28 cellular contexts compared by ENCODE assay signal in genomic region chr10:91096263-91096662, GRCh38.
"Had no signal": no experiment of that assay in that cellular context is flagged by ENCODE, and none has a peak within 500 bp of the region (broad histone marks: within the 10 kb centered on the region; RNA-seq: fewer than 3 reads in every experiment).

No MANE protein-coding gene starts in this region.

- ATAC-seq: activated naive CD4-positive, alpha-beta T cell treated with anti-CD3 and anti-CD28 coated beads, Interleukin-2, amount 50 U/mL, for 72 hours; body of pancreas; effector memory CD8-positive, alpha-beta T cell; foreskin keratinocyte; gastrocnemius medialis; heart left ventricle had no signal

- H3K4me3 Mint-ChIP-seq: activated CD4-positive, alpha-beta T cell treated with anti-CD3 and anti-CD28 coated beads, Interleukin-2, amount 10 ng/mL, durations not matched to agents 7 days and 5 days; activated naive CD4-positive, alpha-beta T cell treated with anti-CD3 and anti-CD28 coated beads, Interleukin-2, amount 10 ng/mL, durations not matched to agents 7 days and 5 days; activated T-cell treated with anti-CD3 and anti-CD28 coated beads, Interleukin-2, amount 50 U/mL, for 24 hours; activated T-helper 1 cell treated with anti-CD3 and anti-CD28 coated beads, Interleukin-12 subunit alpha, Interleukin-12 subunit beta, Interleukin-2, Interleukin-4 antibody, amounts not matched to agents 30 ng/mL and 10 ng/mL and 1 ng/mL, durations not matched to agents 14 hours and 24 hours and 36 hours; effector memory CD8-positive, alpha-beta T cell had no signal

- H3K27me3 Mint-ChIP-seq: activated T-cell treated with anti-CD3 and anti-CD28 coated beads, Interleukin-2, amount 50 U/mL, for 24 hours had no signal

- DNase-seq: activated CD4-positive, alpha-beta T cell treated with anti-CD3 and anti-CD28 coated beads for 4 hours; activated CD4-positive, alpha-beta T cell treated with anti-CD3 and anti-CD28 coated beads, Interleukin-2, amount 10 ng/mL, durations not matched to agents 7 days and 5 days; activated CD4-positive, alpha-beta T cell treated with anti-CD3 and anti-CD28 coated beads, Interleukin-2, amount 50 U/mL, for 48 hours; activated CD4-positive, CD25-positive, alpha-beta regulatory T cell; activated CD4-positive, CD25-positive, alpha-beta regulatory T cell treated with anti-CD3 and anti-CD28 coated beads, Interleukin-2, amount 50 U/mL, for 72 hours; activated CD8-positive, alpha-beta memory T cell treated with anti-CD3 and anti-CD28 coated beads, Interleukin-2, amount 50 U/mL, for 48 hours; activated effector memory CD4-positive, alpha-beta T cell treated with anti-CD3 and anti-CD28 coated beads, Interleukin-2, amount 50 U/mL, for 16 hours; activated naive CD4-positive, alpha-beta T cell; activated naive CD4-positive, alpha-beta T cell treated with anti-CD3 and anti-CD28 coated beads, Interleukin-2, amount 10 ng/mL, durations not matched to agents 7 days and 5 days; activated T-cell treated with anti-CD3 and anti-CD28 coated beads for 4 hours; activated T-cell treated with anti-CD3 and anti-CD28 coated beads, Interleukin-2, amount 50 U/mL, for 24 hours; adrenal gland; amygdala; aorta; body of pancreas; caudate nucleus; cortex of kidney; dermis blood vessel endothelial cell; effector CD4-positive, alpha-beta T cell; effector memory CD8-positive, alpha-beta T cell; erythroblast; foreskin keratinocyte; gastrocnemius medialis; glutamatergic neuron; heart left ventricle had no signal

- H3K27ac Mint-ChIP-seq: activated CD4-positive, alpha-beta T cell treated with anti-CD3 and anti-CD28 coated beads, Interleukin-2, amount 10 ng/mL, durations not matched to agents 7 days and 5 days; activated naive CD4-positive, alpha-beta T cell treated with anti-CD3 and anti-CD28 coated beads, Interleukin-2, amount 10 ng/mL, durations not matched to agents 7 days and 5 days; activated naive CD4-positive, alpha-beta T cell treated with anti-CD3 and anti-CD28 coated beads, Interleukin-2, amount 50 U/mL, for 72 hours; activated T-cell treated with anti-CD3 and anti-CD28 coated beads, Interleukin-2, amount 50 U/mL, for 24 hours; activated T-helper 1 cell treated with anti-CD3 and anti-CD28 coated beads, Interleukin-12 subunit alpha, Interleukin-12 subunit beta, Interleukin-2, Interleukin-4 antibody, amounts not matched to agents 30 ng/mL and 10 ng/mL and 1 ng/mL, durations not matched to agents 14 hours and 24 hours and 36 hours; activated T-helper 2 cell treated with anti-CD3 and anti-CD28 coated beads, Interferon-gamma antibody, Interleukin-2, Interleukin-4, amounts not matched to agents 10 μg/mL and 5 μg/mL and 100 μg/mL, durations not matched to agents 14 hours and 24 hours and 36 hours; effector memory CD8-positive, alpha-beta T cell had no signal
